Comparison of ENCODE assay signal across 15 cellular contexts in genomic region chr15:101496198-101496986, GRCh38. TPM values are rescaled to one million over a fixed set of nuclear protein-coding genes. Genes with fewer than 3 reads are reported as not detected.
A peak's percentile ranks its signal among the peaks of the same experiment; 100 is the strongest.
DNase-seq lines count a peak whose midpoint lies in the region; ATAC-seq and TF ChIP-seq lines count a peak whose summit lies in the region.
"Had no signal": no experiment of that assay in that cellular context is flagged by ENCODE, and none has a peak within 500 bp of the region (broad histone marks: within the 10 kb centered on the region; RNA-seq: fewer than 3 reads in every experiment).

No MANE protein-coding gene starts in this region.

- H3K4me3 Mint-ChIP-seq in type B pancreatic cell, result peak overlapping the region; percentile 13
- H3K4me3 Mint-ChIP-seq: memory B cell had no signal

- in situ Hi-C loops in ACHN (cut with HindIII; ENCODE audit: low pct_ligation_motif_present, low pct_unique_long_range_greater_than_20kb, low sequenced_read_pairs), result no loop called here

- H3K9ac ChIP-seq in liver (ENCODE audit: low read depth in 1 of 2, low read length in 2 of 2), result peak overlapping the region; percentile 64 to 86

- H3K4me1 ChIP-seq in liver (ENCODE audit: control insufficient read depth in 4 of 4, insufficient read depth in 4 of 4, low read length in 3 of 4), result peaks cover 2 to 39% (median 22%) of the 10 kb centered on the region in 4 donors

- H3K27me3 Mint-ChIP-seq in type B pancreatic cell, result peaks cover 67% of the 10 kb centered on the region

- TF ChIP-seq CTCF in liver (IDR thresholded peaks at IDR 0.05; ENCODE audit: low read depth, low read length, missing input control) (no peak), type B pancreatic cell (conservative IDR thresholded peaks at IDR 0.05) (no peak)

- H3K27ac Mint-ChIP-seq in type B pancreatic cell, result no peak overlapping the region
- H3K27ac Mint-ChIP-seq: memory B cell had no signal

- peak; percentile 1 for DNase-seq in stimulated activated CD4-positive, alpha-beta T cell treated with anti-CD3 and anti-CD28 coated beads, Interleukin-4, amount 100 ng/mL, for 24 hours
- DNase-seq in stimulated activated CD4-positive, alpha-beta T cell treated with anti-CD3 and anti-CD28 coated beads, Interleukin-2, amount 100 ng/mL, for 24 hours, result no peak
- DNase-seq in SKM-1 (lab: John Stamatoyannopoulos, UW; ENCODE audit: unreplicated experiment), result peak; percentile 25
- DNase-seq in type B pancreatic cell (ENCODE audit: extremely low spot score, unreplicated experiment), result no peak
- no peak for DNase-seq in ACHN
- no peak for DNase-seq in DMS53 treated with DMSO at 0.1 percent for 48 hours (lab: John Stamatoyannopoulos, UW; ENCODE audit: unreplicated experiment)
- DNase-seq: NCI-H1694 treated with DMSO at 0.1 percent for 48 hours, NCI-H510A treated with DMSO at 0.1 percent for 48 hours, occipital lobe, OCI-M1 had no signal

- 62% methylated on average over 23 of the region's 23 CpGs for WGBS in liver

- H3K36me3 ChIP-seq in liver (ENCODE audit: control insufficient read depth in 4 of 4, insufficient read depth in 3 of 4, low read depth in 1 of 4, low read length in 3 of 4), result no peaks in the 10 kb centered on the region

- H3K27me3 ChIP-seq in liver (ENCODE audit: control insufficient read depth in 4 of 4, insufficient read depth in 4 of 4, low read length in 3 of 4), result no peaks in the 10 kb centered on the region

- peak overlapping the region in 1 of 2 donors; percentile 48 for H3K27ac ChIP-seq in liver (ENCODE audit: low read depth in 1 of 2, low read length in 2 of 2)

- no peak for TF ChIP-seq RAD21 in liver (IDR thresholded peaks at IDR 0.05)

- H3K36me3 Mint-ChIP-seq in type B pancreatic cell, result no peaks in the 10 kb centered on the region

- H3K4me1 Mint-ChIP-seq in type B pancreatic cell (ENCODE audit: unreplicated experiment), result peaks cover 43% of the 10 kb centered on the region

- no peaks in the 10 kb centered on the region for H3K9me3 Mint-ChIP-seq in type B pancreatic cell

- ATAC-seq in GM18907 (IDR thresholded peaks at IDR 0.05; ENCODE audit: unreplicated experiment), result no peak
- ATAC-seq: SK-N-SH treated with all-trans-retinoic acid at 6 μM for 48 hours had no signal

- no peaks in the 10 kb centered on the region for H3K9me3 ChIP-seq in liver (ENCODE audit: control insufficient read depth in 4 of 4, low read length in 3 of 4)

- peak overlapping the region in 2 of 3 donors; percentile 18 to 53 for H3K4me3 ChIP-seq in liver (ENCODE audit: low read depth in 1 of 3, low read length in 3 of 3)
- H3K4me3 ChIP-seq: smooth muscle cell had no signal

TF ChIP-seq in liver, 16 proteins besides CTCF, POLR2A, EP300 and RAD21:
- TF ChIP-seq YY1 (IDR thresholded peaks at IDR 0.05), result no peak
- peak; percentile 27 for TF ChIP-seq NR2F2 (IDR thresholded peaks at IDR 0.05)

RNA-seq across cellular contexts. Expression of gene PCSK6, which starts 6.9 kb away (rescaled TPM):
- total RNA-seq in liver (100 to 1,000 TPM; 124 to 398 TPM), type B pancreatic cell (ENCODE audit: low replicate concordance) (5.4 and 6.5 TPM in 2 replicates)
- 100 to 1,000 TPM in 1 of 2 donors, 10 to 100 TPM in 1; 94.8 to 212 TPM for polyA plus RNA-seq in liver

Comparison
In these comparisons a context has a peak if more than half of its experiments do, and no peak if none do; other contexts are left out.
1. DNase-seq: peak in stimulated activated CD4-positive, alpha-beta T cell treated with anti-CD3 and anti-CD28 coated beads, Interleukin-4, amount 100 ng/mL, for 24 hours (single experiment) and SKM-1 (single experiment); none in stimulated activated CD4-positive, alpha-beta T cell treated with anti-CD3 and anti-CD28 coated beads, Interleukin-2, amount 100 ng/mL, for 24 hours (0 of 2), type B pancreatic cell (single experiment), ACHN (single experiment) and DMS53 treated with DMSO at 0.1 percent for 48 hours (single experiment).
2. RNA of gene PCSK6, which starts 6.9 kb away (total RNA-seq): 124 to 398 TPM in liver; 5.4 to 6.5 TPM in type B pancreatic cell; every median in the first group is over 10 times any median in the second.